8 cellular contexts compared by ENCODE assay signal in the genomic region with DNA sequence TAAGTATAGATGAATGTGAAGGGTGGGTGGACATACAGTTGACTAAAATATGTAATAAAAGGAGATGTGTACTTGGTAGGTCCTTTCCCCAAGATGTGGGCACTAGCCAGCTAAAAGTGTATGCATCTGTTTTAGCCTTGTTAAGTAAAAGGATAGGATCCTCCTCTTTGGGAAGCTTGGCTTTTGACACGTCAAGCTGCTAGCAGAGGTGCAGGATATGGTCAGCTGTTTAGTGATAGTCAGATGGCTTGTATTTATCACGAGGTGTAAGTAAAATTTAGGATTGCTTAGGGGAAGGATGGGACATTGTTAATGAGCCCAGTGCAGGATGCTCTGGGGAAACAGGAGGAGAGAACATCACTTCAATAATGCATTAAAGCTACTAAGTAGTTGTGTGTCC. TPM values are rescaled to one million over a fixed set of nuclear protein-coding genes. Genes with fewer than 3 reads are reported as not detected.
DNase-seq lines count a peak whose midpoint lies in the region; ATAC-seq and TF ChIP-seq lines count a peak whose summit lies in the region.

No MANE protein-coding gene starts in this region.

- H3K4me3 Mint-ChIP-seq in activated naive CD4-positive, alpha-beta T cell treated with anti-CD3 and anti-CD28 coated beads for 36 hours, result peak overlapping the region; percentile 84

- H3K27ac ChIP-seq in temporal lobe (ENCODE audit: low read depth, low read length), result peak overlapping the region; percentile 97

- H3K9ac ChIP-seq in iPS-15b (ENCODE audit: low read depth, low read length), result no peak overlapping the region

- CTCF ChIA-PET in activated naive CD4-positive, alpha-beta T cell treated with anti-CD3 and anti-CD28 coated beads for 36 hours (lab: Charles Lee), result interaction anchor here (0.7 kb wide), 1 partner anchor 90 kb away, joined by 3 read pairs; the partner anchor contains the start of gene HIBCH

- intact Hi-C loops in activated naive CD4-positive, alpha-beta T cell treated with anti-CD3 and anti-CD28 coated beads for 36 hours (cut with micrococcal nuclease), result loop anchor here (1.0 to 10.0 kb wide), 5 partner anchors 16 to 965 kb away; partner anchors contain the start of genes GLS, ORMDL1, PMS1 and STAT4

- DNase-seq in activated naive CD4-positive, alpha-beta T cell treated with anti-CD3 and anti-CD28 coated beads for 36 hours, result peak; percentile 20
- no peak for DNase-seq in activated naive CD4-positive, alpha-beta T cell (lab: John Stamatoyannopoulos, UW)
- DNase-seq in SW480 (ENCODE audit: low spot score) (peak; percentile 12), omental fat pad (ENCODE audit: low spot score) (no peak), foreskin fibroblast (no peak)

- H3K27me3 Mint-ChIP-seq in activated naive CD4-positive, alpha-beta T cell treated with anti-CD3 and anti-CD28 coated beads for 36 hours (ENCODE audit: low read depth), result no peaks in the 10 kb centered on the region

- no peaks in the 10 kb centered on the region for H3K36me3 Mint-ChIP-seq in activated naive CD4-positive, alpha-beta T cell treated with anti-CD3 and anti-CD28 coated beads for 36 hours (ENCODE audit: low read depth)

- no peaks in the 10 kb centered on the region for H3K9me3 Mint-ChIP-seq in activated naive CD4-positive, alpha-beta T cell treated with anti-CD3 and anti-CD28 coated beads for 36 hours

- peak overlapping the region; percentile 90 for H3K27ac Mint-ChIP-seq in activated naive CD4-positive, alpha-beta T cell treated with anti-CD3 and anti-CD28 coated beads for 36 hours

- peak overlapping the region; percentile 71 for H3K4me3 ChIP-seq in iPS-15b (ENCODE audit: low read depth, low read length)
- H3K4me3 ChIP-seq in foreskin fibroblast (ENCODE audit: low read depth in 1 of 2, low read length in 2 of 2), result no peak overlapping the region

- peaks cover 25% of the 10 kb centered on the region for H3K4me1 ChIP-seq in iPS-15b (ENCODE audit: control insufficient read depth, insufficient read depth, low read length)

- no peaks in the 10 kb centered on the region for H3K9me3 ChIP-seq in iPS-15b (ENCODE audit: control insufficient read depth, insufficient read depth, low read length)

- no peak for ATAC-seq in omental fat pad (ENCODE audit: low FRiP score)
- ATAC-seq in HG03460 (IDR thresholded peaks at IDR 0.05; ENCODE audit: unreplicated experiment), result no peak

- peaks cover 42% of the 10 kb centered on the region for H3K27me3 ChIP-seq in iPS-15b (ENCODE audit: control insufficient read depth, insufficient read depth, low read length)

- H3K36me3 ChIP-seq in iPS-15b (ENCODE audit: control insufficient read depth, insufficient read depth, low read length), result no peaks in the 10 kb centered on the region

- no peak for TF ChIP-seq CTCF in omental fat pad (IDR thresholded peaks at IDR 0.05)
- TF ChIP-seq CTCF in foreskin fibroblast (IDR thresholded peaks at IDR 0.05; ENCODE audit: low read depth, low read length), result no peak

- H3K4me1 Mint-ChIP-seq in activated naive CD4-positive, alpha-beta T cell treated with anti-CD3 and anti-CD28 coated beads for 36 hours (ENCODE audit: low read depth), result peaks cover 51% of the 10 kb centered on the region

RNA-seq across cellular contexts. Expression of gene MFSD6, which starts 1.5 kb away (rescaled TPM):
- total RNA-seq in activated naive CD4-positive, alpha-beta T cell treated with anti-CD3 and anti-CD28 coated beads for 36 hours, result 10 to 100 TPM; 21.0 to 21.6 TPM
- 33.4 TPM for total RNA-seq in temporal lobe
- total RNA-seq in omental fat pad, result 100 to 1,000 TPM in 1 of 4 donors, 10 to 100 TPM in 3; 43.1 to 123 (median 60.5) TPM

Comparison
In these comparisons a context has a peak if more than half of its experiments do, and no peak if none do; other contexts are left out.
1. DNase-seq: peak in activated naive CD4-positive, alpha-beta T cell treated with anti-CD3 and anti-CD28 coated beads for 36 hours (single experiment) and SW480 (single experiment); none in activated naive CD4-positive, alpha-beta T cell (0 of 4), omental fat pad (single experiment) and foreskin fibroblast (0 of 2).